ENCODE assay signal across 10 cellular contexts in the genomic region with DNA sequence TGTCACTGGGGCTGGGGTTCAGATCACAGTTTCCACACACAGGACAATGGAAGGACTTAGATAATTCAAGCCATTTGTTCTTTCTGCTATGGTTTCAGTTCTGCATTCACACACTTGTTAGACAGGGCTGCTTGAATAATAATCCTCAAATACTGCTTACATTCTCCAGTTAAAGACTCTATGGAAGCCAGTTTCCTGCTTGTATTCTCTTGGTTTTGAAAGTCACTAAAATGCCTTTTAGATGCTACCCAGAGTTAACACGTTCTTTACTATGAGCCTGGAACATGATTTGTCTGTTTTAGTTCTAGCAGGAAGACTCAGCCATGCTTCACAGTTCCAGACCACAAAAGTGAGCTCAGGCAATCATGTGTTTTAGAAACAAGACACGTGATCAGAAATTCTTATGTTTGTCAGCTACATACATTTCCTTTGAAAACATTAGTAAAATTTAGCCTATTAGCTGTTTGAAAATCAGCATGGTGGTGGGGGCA.
DNase-seq lines count a peak whose midpoint lies in the region; ATAC-seq and TF ChIP-seq lines count a peak whose summit lies in the region.
"Had no signal": no experiment of that assay in that cellular context is flagged by ENCODE, and none has a peak within 500 bp of the region (broad histone marks: within the 10 kb centered on the region; RNA-seq: fewer than 3 reads in every experiment).

No MANE protein-coding gene starts in this region.

- ATAC-seq in GM19043 (IDR thresholded peaks at IDR 0.05; ENCODE audit: low read depth, unreplicated experiment) (peak; percentile 92), HG03025 (IDR thresholded peaks at IDR 0.05; ENCODE audit: low FRiP score, unreplicated experiment) (peak; percentile 98)
- ATAC-seq: right cardiac atrium had no signal

- in situ Hi-C loops in SK-MEL-5 (cut with HindIII; ENCODE audit: low pct_unique_long_range_greater_than_20kb, low sequenced_read_pairs): no loop called here

- no peak overlapping the region for H3K4me3 ChIP-seq in right atrium auricular region

- H3K9me3 ChIP-seq in right atrium auricular region: no peaks in the 10 kb centered on the region

- H3K27ac ChIP-seq in right atrium auricular region: no peak overlapping the region

- H3K27me3 ChIP-seq in right atrium auricular region: no peaks in the 10 kb centered on the region

- H3K4me1 ChIP-seq in right atrium auricular region: no peaks in the 10 kb centered on the region

- no peaks in the 10 kb centered on the region for H3K36me3 ChIP-seq in right atrium auricular region

- peak; percentile 4 for DNase-seq in SK-MEL-5 (ENCODE audit: low read depth, low spot score)
- DNase-seq in retina: peak; percentile 51
- DNase-seq in right atrium auricular region (ENCODE audit: low spot score): no peak
- DNase-seq in activated CD8-positive, alpha-beta memory T cell treated with anti-CD3 and anti-CD28 coated beads for 24 hours: no peak
- no peak for DNase-seq in NCI-H1436 treated with DMSO at 0.1 percent for 48 hours (lab: John Stamatoyannopoulos, UW)
- no peak for DNase-seq in activated gamma-delta T cell (lab: John Stamatoyannopoulos, UW)
- DNase-seq: NCI-H1105 had no signal

- TF ChIP-seq CTCF in right atrium auricular region (IDR thresholded peaks at IDR 0.05): no peak

Comparison
In these comparisons a context has a peak if more than half of its experiments do, and no peak if none do; other contexts are left out.
1. DNase-seq: peak in SK-MEL-5 (single experiment) and retina (single experiment); none in right atrium auricular region (single experiment), activated CD8-positive, alpha-beta memory T cell treated with anti-CD3 and anti-CD28 coated beads for 24 hours (single experiment), NCI-H1436 treated with DMSO at 0.1 percent for 48 hours (single experiment) and activated gamma-delta T cell (single experiment).